ENCODE assay signal across 8 cellular contexts in genomic region chr4:25914670-25915358, GRCh38. TPM values are rescaled to one million over a fixed set of nuclear protein-coding genes. Genes with fewer than 3 reads are reported as not detected.
A peak's percentile ranks its signal among the peaks of the same experiment; 100 is the strongest.
DNase-seq lines count a peak whose midpoint lies in the region; ATAC-seq, FAIRE-seq and TF ChIP-seq lines count a peak whose summit lies in the region.

No MANE protein-coding gene starts in this region.

- H3K4me1 ChIP-seq in Caco-2 (peaks cover 9% of the 10 kb centered on the region), K562 (replicated peaks in 1 of 2; ENCODE audit: control insufficient read depth in 2 of 2, insufficient read depth in 2 of 2, low read length in 2 of 2) (peaks cover 18 to 20% of the 10 kb centered on the region in 2 experiments; a peak in 4 of 5 replicates)

- TF ChIP-seq CTCF in Caco-2 (IDR thresholded peaks at IDR 0.05; ENCODE audit: insufficient read depth in 1 of 2, low read depth in 1 of 2, low read length in 1 of 2, severe bottlenecking in 1 of 2, unreplicated experiment in 1 of 2) (no peak), K562 (IDR thresholded peaks at IDR 0.05 in 2 of 3, conservative IDR thresholded peaks at IDR 0.05 in 1 of 3; ENCODE audit: insufficient read depth in 2 of 3, low read depth in 1 of 3, low read length in 3 of 3) (no peak), mesothelial cell of epicardium (IDR thresholded peaks at IDR 0.05; ENCODE audit: unreplicated experiment) (no peak)

- in situ Hi-C loops in K562 (cut with MboI): no loop called here

- intact Hi-C loops in Caco-2 (cut with micrococcal nuclease; ENCODE audit: unreplicated experiment): loop anchor here (5.0 to 10.0 kb wide), 2 partner anchors 53 to 470 kb away; partner anchors contain the start of gene SEL1L3
- intact Hi-C loops in K562 (cut with micrococcal nuclease): loop anchor here (1.0 kb wide), 1 partner anchor 54 kb away; no protein-coding TSS in a partner anchor
- intact Hi-C loops in posterior cingulate gyrus (cut with DNase I): no loop called here

- peak overlapping the region; percentile 89 for H2AFZ ChIP-seq in K562 (ENCODE audit: low read depth, low read length)

- H3K27ac Mint-ChIP-seq in Caco-2 (ENCODE audit: unreplicated experiment): peak overlapping the region; percentile 94
- H3K27ac Mint-ChIP-seq in mesothelial cell of epicardium: peak overlapping the region; percentile 95

- POLR2A ChIA-PET in Caco-2 (lab: Charles Lee) (no interaction called here), K562 (lab: Yijun Ruan, JAX) (interaction anchor here (0.5 to 0.9 kb wide), 3 partner anchors 13 to 1201 kb away, joined by 3 to 4 read pairs (median 3); no protein-coding TSS in a partner anchor)

- FAIRE-seq in K562 (lab: Jason Lieb, UNC): no peak

- H3K9me3 ChIP-seq in Caco-2: no peaks in the 10 kb centered on the region
- H3K9me3 ChIP-seq in K562 (replicated peaks; ENCODE audit: control insufficient read depth, insufficient read depth, low read depth, low read length): no peaks in the 10 kb centered on the region

- no peak for TF ChIP-seq POLR2A in K562 (conservative IDR thresholded peaks at IDR 0.05)

- ATAC-seq in HG03457 (IDR thresholded peaks at IDR 0.05; ENCODE audit: unreplicated experiment) (peak; percentile 8), K562 (peak; percentile 21)

- no peak for TF ChIP-seq EP300 in K562 (IDR thresholded peaks at IDR 0.05; ENCODE audit: low read length)

- TF ChIP-seq RAD21 in K562 (CRISPR knock-in tag; conservative IDR thresholded peaks at IDR 0.05 in 1 of 2, IDR thresholded peaks at IDR 0.05 in 1 of 2): no peak

- H3K4me1 Mint-ChIP-seq in Caco-2 (ENCODE audit: low read depth, unreplicated experiment) (peaks cover 7% of the 10 kb centered on the region), mesothelial cell of epicardium (peaks cover 11% of the 10 kb centered on the region)

- 5% methylated on average over 8 of the region's 8 CpGs for WGBS in K562 (ENCODE audit: insufficient coverage, low coverage, missing lambda C conversion rate)

- peak overlapping the region; percentile 99 for H3K4me2 ChIP-seq in K562 (ENCODE audit: insufficient read depth, low read length)

- H3K27me3 ChIP-seq in Caco-2 (replicated peaks; ENCODE audit: control insufficient read depth, insufficient read depth, low read length) (no peaks in the 10 kb centered on the region), K562 (ENCODE audit: control insufficient read depth in 2 of 2, insufficient read depth in 2 of 2, low read length in 2 of 2) (peaks cover 18% of the 10 kb centered on the region in 2 experiments; a peak in 3 of 5 replicates)

- H3K4me3 Mint-ChIP-seq in Caco-2 (ENCODE audit: unreplicated experiment): peak overlapping the region; percentile 82
- peak overlapping the region; percentile 91 for H3K4me3 Mint-ChIP-seq in mesothelial cell of epicardium

- H3K9ac ChIP-seq in K562 (ENCODE audit: insufficient read depth in 1 of 2, low read depth in 2 of 2, low read length in 2 of 2): peak overlapping the region; percentile 84 to 93

- no peaks in the 10 kb centered on the region for H3K9me1 ChIP-seq in K562 (ENCODE audit: control insufficient read depth, insufficient read depth, low read length)

- H4K20me1 ChIP-seq in K562 (replicated peaks; ENCODE audit: control insufficient read depth, insufficient read depth, low read length): no peaks in the 10 kb centered on the region

- H3K27me3 Mint-ChIP-seq in Caco-2 (ENCODE audit: insufficient read depth, unreplicated experiment): peaks cover 2% of the 10 kb centered on the region
- peaks cover 21% of the 10 kb centered on the region for H3K27me3 Mint-ChIP-seq in mesothelial cell of epicardium (ENCODE audit: low read depth)

- H3K36me3 Mint-ChIP-seq in Caco-2 (ENCODE audit: insufficient read depth, unreplicated experiment) (peaks cover 10% of the 10 kb centered on the region), mesothelial cell of epicardium (no peaks in the 10 kb centered on the region)

- CTCF ChIA-PET in Caco-2 (lab: Charles Lee) (no interaction called here), K562 (lab: Yijun Ruan, JAX; ENCODE audit: low intra/inter-chr PET ratio) (no interaction called here)

- no peak for DNase-seq in Caco-2
- peak in 2 of 4 experiments; percentile 28 to 37 for DNase-seq in K562 (ENCODE audit: extremely low read depth in 1 of 4, low spot score in 3 of 4)
- no peak for DNase-seq in mesothelial cell of epicardium (ENCODE audit: low spot score in 2 of 2, unreplicated experiment in 2 of 2)
- no peak for DNase-seq in stimulated activated CD4-positive, alpha-beta T cell treated with anti-CD3 and anti-CD28 coated beads, Interleukin-1b, Interleukin-23, amount 100 ng/mL, for 48 hours
- no peak for DNase-seq in posterior cingulate gyrus
- no peak for DNase-seq in SK-N-DZ (ENCODE audit: low spot score)
- DNase-seq in activated CD4-positive, CD25-positive, alpha-beta regulatory T cell treated with anti-CD3 and anti-CD28 coated beads, Interleukin-2, amount 50 U/mL, for 72 hours: no peak

- peaks cover 30% of the 10 kb centered on the region for H3K79me2 ChIP-seq in K562 (ENCODE audit: control insufficient read depth, insufficient read depth, low read length)

- H3K36me3 ChIP-seq in Caco-2 (ENCODE audit: control insufficient read depth, insufficient read depth, low read length) (no peaks in the 10 kb centered on the region), K562 (ENCODE audit: control insufficient read depth, insufficient read depth, low read length) (peaks cover 4% of the 10 kb centered on the region; the same call in 2 of the 3 replicates)

- BruUV-seq in Caco-2 (replicated peaks; lab: Mats Ljungman, UMichigan) (no TSS peak), K562 (replicated peaks; lab: Mats Ljungman, UMichigan) (no TSS peak)

- H3K4me3 ChIP-seq in Caco-2 (ENCODE audit: low read depth, low read length) (peak overlapping the region; percentile 76), K562 (peak overlapping the region; percentile 47)

- H3K27ac ChIP-seq in K562 (ENCODE audit: extremely low read depth, low read depth, low read length): peak overlapping the region; percentile 94

- H3K9me3 Mint-ChIP-seq in Caco-2 (ENCODE audit: unreplicated experiment): peaks cover 7% of the 10 kb centered on the region
- no peaks in the 10 kb centered on the region for H3K9me3 Mint-ChIP-seq in mesothelial cell of epicardium

TF ChIP-seq in K562, 482 proteins besides CTCF, POLR2A, EP300 and RAD21 (continues in another document):
- TF ChIP-seq ZNF165 (CRISPR knock-in tag; IDR thresholded peaks at IDR 0.05; ENCODE audit: borderline replicate concordance) (no peak), TCFL5 (CRISPR knock-in tag; conservative IDR thresholded peaks at IDR 0.05) (no peak), ELF1 (tag; IDR thresholded peaks at IDR 0.05) (0 out of 2 replicates have a peak, but pooled peaks have one; percentile 39), POLR2H (tag; IDR thresholded peaks at IDR 0.05; ENCODE audit: low read depth) (peak; percentile 60), NR2F6 (CRISPR knock-in tag; IDR thresholded peaks at IDR 0.05) (no peak), ZNF589 (CRISPR knock-in tag; IDR thresholded peaks at IDR 0.05; ENCODE audit: low read depth) (no peak)

RNA-seq across cellular contexts. Expression of gene SMIM20, which starts 0.8 kb away (rescaled TPM):
- total RNA-seq in Caco-2 (2022) (18.5 and 20.1 TPM in 2 replicates), K562 (2014; rRNA removed) (25.8 and 28.0 TPM in 2 replicates), K562 (2014; rRNA removed; fragmentation: Illumina TruSeq; extraction: Trizol) (36.5 and 38.9 TPM in 2 replicates), K562 (2015; rRNA removed; fragmentation: Illumina TruSeq; extraction: Trizol) (33.0 and 36.4 TPM in 2 replicates), K562 (2021) (25.1 and 29.9 TPM in 2 replicates), mesothelial cell of epicardium (29.7 to 31.5 TPM (median 30.0 TPM) in 3 replicates)
- total RNA-seq in K562 (2011; cell fraction: chromatin; rRNA removed; ENCODE audit: low replicate concordance): 3.3 and 12.6 TPM in 2 replicates
- 6.4 and 7.0 TPM in 2 replicates for total RNA-seq in K562 (2011; cell fraction: nucleolus; rRNA removed)
- 10.3 and 13.6 TPM in 2 replicates for total RNA-seq in K562 (2011; cell fraction: nucleoplasm; rRNA removed)
- polyA plus RNA-seq in K562 (2011; rRNA removed) (29.2 and 45.1 TPM in 2 replicates), K562 (2014; fragmentation: Illumina TruSeq; extraction: Trizol) (26.0 and 33.7 TPM in 2 replicates), K562 (2014; fragmentation: Nextera tagmentation; extraction: Ambion mirVana) (10 to 100 TPM; 50.7 to 51.0 TPM), K562 (2014; rRNA removed) (36.9 and 46.3 TPM in 2 replicates)
- polyA plus RNA-seq in K562 (2011; cell fraction: cytosol; rRNA removed): 10.0 and 16.1 TPM in 2 replicates
- 6.0 and 10.8 TPM in 2 replicates for polyA plus RNA-seq in K562 (2011; cell fraction: nucleus; rRNA removed)
- 30.2 and 36.9 TPM in 2 replicates for polyA plus RNA-seq in K562 (2012)
- polyA minus RNA-seq in K562 (2011; rRNA and poly(A)+ RNA removed): 8.2 and 9.4 TPM in 2 replicates
- 5.6 and 7.2 TPM in 2 replicates for polyA minus RNA-seq in K562 (2011; cell fraction: cytosol; rRNA and poly(A)+ RNA removed)
- polyA minus RNA-seq in K562 (2011; cell fraction: nucleus; rRNA and poly(A)+ RNA removed): 2.3 and 3.6 TPM in 2 replicates
- 47.1 and 57.1 TPM in 2 replicates for polyA plus RNA-seq in SK-N-DZ (2014; cell fraction: cytosol; rRNA removed)
- 35.9 and 39.6 TPM in 2 replicates for polyA plus RNA-seq in SK-N-DZ (2014; cell fraction: nucleus; rRNA removed)

RNA-seq across cellular contexts. Expression of gene SEL1L3, which starts 52.0 kb away (rescaled TPM):
- total RNA-seq in Caco-2 (2022): 15.3 and 15.7 TPM in 2 replicates
- 239 and 361 TPM in 2 replicates for total RNA-seq in K562 (2011; cell fraction: chromatin; rRNA removed; ENCODE audit: low replicate concordance)
- 50.2 and 64.2 TPM in 2 replicates for total RNA-seq in K562 (2011; cell fraction: nucleolus; rRNA removed)
- total RNA-seq in K562 (2011; cell fraction: nucleoplasm; rRNA removed): 170 and 237 TPM in 2 replicates
- 16.9 and 19.4 TPM in 2 replicates for total RNA-seq in K562 (2014; rRNA removed)
- total RNA-seq in K562 (2014; rRNA removed; fragmentation: Illumina TruSeq; extraction: Trizol): 29.6 and 38.5 TPM in 2 replicates
- 10.0 and 10.2 TPM in 2 replicates for total RNA-seq in K562 (2015; rRNA removed; fragmentation: Illumina TruSeq; extraction: Trizol)
- 21.3 and 25.4 TPM in 2 replicates for total RNA-seq in K562 (2021)
- polyA plus RNA-seq in K562 (2011; rRNA removed): 37.5 and 44.3 TPM in 2 replicates
- polyA plus RNA-seq in K562 (2011; cell fraction: cytosol; rRNA removed): 17.1 and 17.3 TPM in 2 replicates
- polyA plus RNA-seq in K562 (2011; cell fraction: nucleus; rRNA removed): 33.7 and 36.1 TPM in 2 replicates
- polyA plus RNA-seq in K562 (2012): 12.5 and 61.2 TPM in 2 replicates
- polyA plus RNA-seq in K562 (2014; fragmentation: Illumina TruSeq; extraction: Trizol): 33.2 and 43.0 TPM in 2 replicates
- polyA plus RNA-seq in K562 (2014; fragmentation: Nextera tagmentation; extraction: Ambion mirVana): 10 to 100 TPM; 14.6 to 14.7 TPM
- polyA plus RNA-seq in K562 (2014; rRNA removed): 21.6 and 22.4 TPM in 2 replicates
- polyA minus RNA-seq in K562 (2011; rRNA and poly(A)+ RNA removed): 83.6 and 102 TPM in 2 replicates
- polyA minus RNA-seq in K562 (2011; cell fraction: cytosol; rRNA and poly(A)+ RNA removed): 12.3 and 17.6 TPM in 2 replicates
- polyA minus RNA-seq in K562 (2011; cell fraction: nucleus; rRNA and poly(A)+ RNA removed): 21.1 and 66.1 TPM in 2 replicates
- total RNA-seq in mesothelial cell of epicardium: 13.8 to 14.4 TPM (median 14.3 TPM) in 3 replicates
- polyA plus RNA-seq in SK-N-DZ (2014; cell fraction: cytosol; rRNA removed): 4.0 TPM in 2 replicates
- polyA plus RNA-seq in SK-N-DZ (2014; cell fraction: nucleus; rRNA removed): 2.9 and 3.0 TPM in 2 replicates
